Comparison of ENCODE assay signal across 8 cellular contexts in the genomic region with DNA sequence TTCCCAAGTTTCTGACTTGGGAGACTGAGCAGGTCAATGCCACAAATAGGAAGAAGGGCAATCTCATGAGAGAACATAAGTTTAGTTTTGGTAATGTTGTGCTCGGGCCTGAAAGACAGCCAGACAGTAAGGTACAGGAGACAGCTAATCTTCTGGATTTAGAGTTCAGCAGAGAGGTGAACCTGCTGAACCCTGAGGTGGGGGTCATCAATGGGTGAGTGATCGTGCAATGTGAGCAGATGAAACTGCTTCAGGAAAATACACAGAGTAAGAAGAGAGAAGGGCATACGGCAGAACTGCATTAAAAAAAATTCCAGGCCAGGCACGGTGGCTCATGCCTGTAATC. TPM values are rescaled to one million over a fixed set of nuclear protein-coding genes. Genes with fewer than 3 reads are reported as not detected.
DNase-seq lines count a peak whose midpoint lies in the region; ATAC-seq and TF ChIP-seq lines count a peak whose summit lies in the region.

No MANE protein-coding gene starts in this region.

- H3K9me3 ChIP-seq in heart left ventricle: no peaks in the 10 kb centered on the region
- no peaks in the 10 kb centered on the region; the same call in 1 of the 2 replicates for H3K9me3 ChIP-seq in SK-N-MC (ENCODE audit: low read depth, low read length)
- H3K9me3 ChIP-seq in uterus: no peaks in the 10 kb centered on the region

- ATAC-seq in heart left ventricle (no peak), Right ventricle myocardium superior (ENCODE audit: poor library complexity) (no peak)

- 44 to 49% (median 44%) methylated on average over 4 of the region's 4 CpGs for WGBS in heart left ventricle, 4 donors

- intact Hi-C loops in heart left ventricle (cut with DNase I): loop anchor here in 6 of 10 donors (2.0 to 10.0 kb wide), 5 partner anchors 23 to 81 kb away; partner anchors contain the start of genes FYTTD1 (in 5 of the 6), LRCH3 (in 1 of the 6) and RUBCN (in 1 of the 6)
- intact Hi-C loops in Right ventricle myocardium superior (cut with DNase I): no loop called here
- intact Hi-C loops in uterus (cut with DNase I; ENCODE audit: low total_unique reads): no loop called here

- H3K4me1 ChIP-seq in heart left ventricle: peaks cover 0 to 33% (median 20%) of the 10 kb centered on the region in 12 donors
- H3K4me1 ChIP-seq in uterus: no peaks in the 10 kb centered on the region

- peaks cover 0 to 40% (median 16%) of the 10 kb centered on the region in 9 donors for H3K36me3 ChIP-seq in heart left ventricle
- peaks cover 15% of the 10 kb centered on the region for H3K36me3 ChIP-seq in SK-N-MC (ENCODE audit: insufficient read depth, low read length)
- no peaks in the 10 kb centered on the region for H3K36me3 ChIP-seq in kidney epithelial cell (ENCODE audit: control insufficient read depth, insufficient read depth, low read length)
- H3K36me3 ChIP-seq in uterus: no peaks in the 10 kb centered on the region

- TF ChIP-seq CTCF in heart left ventricle (IDR thresholded peaks at IDR 0.05) (no peak), kidney epithelial cell (IDR thresholded peaks at IDR 0.05; ENCODE audit: insufficient read depth, low read length, poor library complexity, severe bottlenecking) (no peak), uterus (IDR thresholded peaks at IDR 0.05) (no peak)

- TF ChIP-seq POLR2A in heart left ventricle (IDR thresholded peaks at IDR 0.05) (no peak), uterus (IDR thresholded peaks at IDR 0.05) (no peak)

- H3K27me3 ChIP-seq in heart left ventricle (no peaks in the 10 kb centered on the region), kidney epithelial cell (ENCODE audit: control insufficient read depth, insufficient read depth, low read length) (no peaks in the 10 kb centered on the region), uterus (no peaks in the 10 kb centered on the region)

- H3K4me3 ChIP-seq in heart left ventricle (peak overlapping the region in 1 of 12 donors; percentile 50), SK-N-MC (no peak overlapping the region), kidney epithelial cell (ENCODE audit: low read depth, low read length) (no peak overlapping the region), uterus (no peak overlapping the region)

- H3K9ac ChIP-seq in SK-N-MC (ENCODE audit: insufficient read length): peak overlapping the region; percentile 34

- H3K27ac ChIP-seq in heart left ventricle: peak overlapping the region; percentile 77 to 97 (median 92)
- peak overlapping the region; percentile 95 for H3K27ac ChIP-seq in SK-N-MC
- peak overlapping the region; percentile 90 to 92 for H3K27ac ChIP-seq in uterus

- DNase-seq in heart left ventricle: peak in 1 of 5 donors; percentile 53
- no peak for DNase-seq in Right ventricle myocardium superior
- DNase-seq in SK-N-MC (ENCODE audit: low read depth, low spot score): no peak
- DNase-seq in kidney epithelial cell (ENCODE audit: low read depth): peak; percentile 62
- no peak for DNase-seq in uterus
- no peak for DNase-seq in middle frontal gyrus (ENCODE audit: extremely low spot score, low spot score)
- DNase-seq in RKO (ENCODE audit: low spot score): no peak
- no peak for DNase-seq in NCI-H1092 (lab: John Stamatoyannopoulos, UW)

RNA-seq across cellular contexts. Expression of gene RUBCN, which starts 23.3 kb away (rescaled TPM):
- total RNA-seq in heart left ventricle (10 to 100 TPM; 22.9 to 53.4 (median 36.9) TPM), Right ventricle myocardium superior (15.1 TPM), kidney epithelial cell (31.1 and 47.3 TPM in 2 replicates), uterus (10 to 100 TPM in 3 of 4 donors, 1 to 10 TPM in 1; 8.2 to 36.4 (median 13.9) TPM)
- polyA plus RNA-seq in heart left ventricle: 10 to 100 TPM; 14.9 to 38.5 TPM

RNA-seq across cellular contexts. Expression of gene FYTTD1, which starts 36.2 kb away (rescaled TPM):
- total RNA-seq in heart left ventricle (10 to 100 TPM; 49.1 to 93.6 (median 76.3) TPM), Right ventricle myocardium superior (66.9 TPM), kidney epithelial cell (24.5 and 30.9 TPM in 2 replicates), uterus (100 to 1,000 TPM in 1 of 4 donors, 10 to 100 TPM in 3; 22.5 to 100 (median 45.5) TPM)
- polyA plus RNA-seq in heart left ventricle: 10 to 100 TPM; 19.0 to 44.9 TPM

Comparison
In these comparisons a context has a peak if more than half of its experiments do, and no peak if none do; other contexts are left out.
1. intact Hi-C loops: an anchor here in heart left ventricle (2.0 to 10.0 kb wide); none called in Right ventricle myocardium superior and uterus.